In genomic region chr1:45930258-45931150, GRCh38 we compare ENCODE assay signal across 31 cellular contexts.
DNase-seq lines count a peak whose midpoint lies in the region; ATAC-seq, FAIRE-seq and TF ChIP-seq lines count a peak whose summit lies in the region.
"Had no signal": no experiment of that assay in that cellular context is flagged by ENCODE, and none has a peak within 500 bp of the region (broad histone marks: within the 10 kb centered on the region; RNA-seq: fewer than 3 reads in every experiment).

No MANE protein-coding gene starts in this region.

- CTCF ChIA-PET in GM12878 (lab: Yijun Ruan, JAX) = interaction anchor here (0.5 kb wide), 1 partner anchor 197 kb away, joined by 4 read pairs; no protein-coding TSS in a partner anchor

- H3K79me1 ChIP-seq in mesendoderm (ENCODE audit: low read length) = no peaks in the 10 kb centered on the region

- TF ChIP-seq POLR2A in GM12878 (IDR thresholded peaks at IDR 0.05; ENCODE audit: low read depth, low read length) = no peak
- no peak for TF ChIP-seq POLR2A in breast epithelium (IDR thresholded peaks at IDR 0.05)

- no peak overlapping the region for H2BK15ac ChIP-seq in mesendoderm (replicated peaks; ENCODE audit: low read depth)

- TF ChIP-seq RAD21 in GM12878 (IDR thresholded peaks at IDR 0.05; ENCODE audit: insufficient read depth, low read depth, low read length) = no peak

- no peaks in the 10 kb centered on the region for H4K20me1 ChIP-seq in GM12878 (ENCODE audit: control insufficient read depth, insufficient read depth)

- H3K27ac Mint-ChIP-seq in HFFc6 = peak overlapping the region; percentile 93
- H3K27ac Mint-ChIP-seq: activated CD4-positive, alpha-beta memory T cell treated with anti-CD3 and anti-CD28 coated beads for 36 hours; activated naive CD8-positive, alpha-beta T cell treated with anti-CD3 and anti-CD28 coated beads, Interleukin-2, amount 50 U/mL, for 24 hours had no signal

- intact Hi-C loops in GM12878 (cut with micrococcal nuclease; ENCODE audit: unreplicated experiment) = no loop called here
- intact Hi-C loops in breast epithelium (cut with DNase I; ENCODE audit: low total_unique reads) = no loop called here

- peak overlapping the region; percentile 36; the same call in 1 of the 2 replicates for H3K4me3 Mint-ChIP-seq in HFFc6
- H3K4me3 Mint-ChIP-seq: activated CD4-positive, alpha-beta memory T cell treated with anti-CD3 and anti-CD28 coated beads for 36 hours; activated naive CD8-positive, alpha-beta T cell treated with anti-CD3 and anti-CD28 coated beads, Interleukin-2, amount 50 U/mL, for 24 hours; CD4-positive, alpha-beta memory T cell; neural crest cell had no signal

- no peak for FAIRE-seq in GM12878 (lab: Jason Lieb, UNC)
- FAIRE-seq: small intestine had no signal

- H3K27me3 ChIP-seq in ACC112 (ENCODE audit: insufficient read depth, low read length) (no peaks in the 10 kb centered on the region), GM12878 (replicated peaks in 1 of 2; ENCODE audit: control insufficient read depth in 2 of 2, insufficient read depth in 2 of 2, low read length in 1 of 2) (no peaks in the 10 kb centered on the region), mesendoderm (ENCODE audit: insufficient read depth, low read length, poor library complexity) (no peaks in the 10 kb centered on the region), breast epithelium (no peaks in the 10 kb centered on the region)
- H3K27me3 ChIP-seq: esophagus squamous epithelium, gastroesophageal sphincter, ovary, suprapubic skin had no signal

- H3K4me2 ChIP-seq in GM12878 (ENCODE audit: control insufficient read depth, insufficient read depth) (no peak overlapping the region), mesendoderm (ENCODE audit: low read length) (no peak overlapping the region)

- no peak for TF ChIP-seq EP300 in GM12878 (IDR thresholded peaks at IDR 0.05; ENCODE audit: borderline replicate concordance in 1 of 2, control insufficient read depth in 1 of 2, low read depth in 2 of 2, low read length in 2 of 2)

- RAD21 ChIA-PET in GM12878 (lab: Charles Lee; ENCODE audit: unreplicated experiment) = no interaction called here

- H3K9ac ChIP-seq in GM12878 (ENCODE audit: control insufficient read depth, insufficient read depth, low read length) (no peak overlapping the region), mesendoderm (ENCODE audit: low read length) (no peak overlapping the region)

- no peak overlapping the region for H2BK120ac ChIP-seq in mesendoderm (ENCODE audit: low read depth, low read length)

- H3K36me3 ChIP-seq in ACC112 (ENCODE audit: insufficient read depth, low read length) (no peaks in the 10 kb centered on the region), GM12878 (ENCODE audit: control insufficient read depth in 2 of 2, insufficient read depth in 2 of 2, low read length in 1 of 2) (no peaks in the 10 kb centered on the region), mesendoderm (ENCODE audit: control insufficient read depth, insufficient read depth, low read length) (no peaks in the 10 kb centered on the region), breast epithelium (no peaks in the 10 kb centered on the region)
- H3K36me3 ChIP-seq: esophagus squamous epithelium, gastroesophageal sphincter, ovary, suprapubic skin had no signal

- SMC1A ChIA-PET in GM12878 (lab: Charles Lee; ENCODE audit: uncharacterized antibody, unreplicated experiment) = interaction anchor here (0.7 to 2.4 kb wide), 3 partner anchors 11 to 59 kb away, joined by 3 to 5 read pairs (median 3); no protein-coding TSS in a partner anchor

- peak overlapping the region; percentile 61 for H2BK5ac ChIP-seq in mesendoderm (ENCODE audit: low read length)

- peaks cover 48% of the 10 kb centered on the region for H3K4me1 Mint-ChIP-seq in HFFc6 (ENCODE audit: low read depth)

- DNase-seq in HFFc6 = no peak
- no peak for DNase-seq in GM12878 (ENCODE audit: low read depth, low spot score)
- DNase-seq in mesendoderm = no peak
- DNase-seq in stimulated activated CD4-positive, alpha-beta T cell treated with anti-CD3 and anti-CD28 coated beads, Interleukin-2, amount 100 ng/mL, for 24 hours = no peak
- DNase-seq in breast epithelium (ENCODE audit: low spot score in 2 of 2) = no peak
- DNase-seq: activated CD4-positive, alpha-beta memory T cell treated with anti-CD3 and anti-CD28 coated beads for 36 hours; activated CD4-positive, CD25-positive, alpha-beta regulatory T cell treated with anti-CD3 and anti-CD28 coated beads, Interleukin-2, amount 50 U/mL, for 72 hours; activated naive CD4-positive, alpha-beta T cell; activated naive CD8-positive, alpha-beta T cell treated with anti-CD3 and anti-CD28 coated beads, Interleukin-2, amount 50 U/mL, for 24 hours; CD4-positive, alpha-beta memory T cell; central memory CD4-positive, alpha-beta T cell; DMS 273 treated with DMSO at 0.1 percent for 48 hours; EL; esophagus squamous epithelium; hippocampal formation; immature natural killer cell; KG1; left cardiac atrium; NCI-H1092 treated with DMSO at 0.1 percent for 48 hours; NCI-H187; NCI-H510A treated with DMSO at 0.1 percent for 48 hours; ovary; small intestine; stimulated activated naive CD4-positive, alpha-beta T cell treated with Interleukin-2 at 50 U/mL for 16 hours had no signal

- H3K27ac ChIP-seq in ACC112 (ENCODE audit: low read depth, low read length) = peak overlapping the region; percentile 68; the same call in 1 of the 2 replicates
- no peak overlapping the region for H3K27ac ChIP-seq in GM12878 (ENCODE audit: control insufficient read depth, insufficient read depth)
- H3K27ac ChIP-seq in mesendoderm (ENCODE audit: low read depth, low read length) = peak overlapping the region; percentile 85
- H3K27ac ChIP-seq in breast epithelium = no peak overlapping the region
- H3K27ac ChIP-seq: SK-N-MC, suprapubic skin had no signal

- H3K4ac ChIP-seq in mesendoderm (ENCODE audit: low read depth, low read length) = peak overlapping the region; percentile 97

- H2AK5ac ChIP-seq in mesendoderm (ENCODE audit: low read length) = peak overlapping the region; percentile 37

- in situ Hi-C loops in GM12878 (cut with MboI) = no loop called here

- H3K9me3 ChIP-seq in GM12878 (replicated peaks; ENCODE audit: control insufficient read depth, insufficient read depth, low read length) (no peaks in the 10 kb centered on the region; the same call in 2 of the 3 replicates), breast epithelium (no peaks in the 10 kb centered on the region)
- H3K9me3 ChIP-seq: esophagus squamous epithelium, gastroesophageal sphincter, ovary, suprapubic skin had no signal

- H3K56ac ChIP-seq in mesendoderm (ENCODE audit: low read length) = peak overlapping the region; percentile 68

- peaks cover 10% of the 10 kb centered on the region for H3K36me3 Mint-ChIP-seq in HFFc6 (ENCODE audit: low read depth)
- H3K36me3 Mint-ChIP-seq: activated CD4-positive, alpha-beta memory T cell treated with anti-CD3 and anti-CD28 coated beads for 36 hours; CD4-positive, alpha-beta memory T cell; immature natural killer cell had no signal

- ATAC-seq in GM12878 (no peak), HG02759 (IDR thresholded peaks at IDR 0.05; ENCODE audit: unreplicated experiment) (no peak), HG03095 (IDR thresholded peaks at IDR 0.05; ENCODE audit: unreplicated experiment) (no peak)
- ATAC-seq: activated naive CD8-positive, alpha-beta T cell treated with anti-CD3 and anti-CD28 coated beads, Interleukin-2, amount 50 U/mL, for 24 hours; gastroesophageal sphincter; left cardiac atrium had no signal

- H3K79me2 ChIP-seq in ACC112 (ENCODE audit: control insufficient read depth, insufficient read depth, low read length, unreplicated experiment) = peaks cover 2% of the 10 kb centered on the region
- no peaks in the 10 kb centered on the region for H3K79me2 ChIP-seq in GM12878 (ENCODE audit: control insufficient read depth, insufficient read depth, low read length)
- no peaks in the 10 kb centered on the region for H3K79me2 ChIP-seq in mesendoderm (ENCODE audit: control insufficient read depth, insufficient read depth, low read length)

- H4K8ac ChIP-seq in mesendoderm (ENCODE audit: low read depth, low read length) = no peak overlapping the region

- WGBS in GM12878 (ENCODE audit: insufficient coverage, insufficient replicate concordance, low lambda C conversion rate, missing lambda C conversion rate) = 93% methylated on average over 7 of the region's 7 CpGs
- no CpG with 5 or more reads among the region's 7 CpGs for WGBS in mesendoderm (ENCODE audit: extremely low coverage, insufficient coverage, low lambda C conversion rate)

- H3K18ac ChIP-seq in mesendoderm (ENCODE audit: low read length) = peak overlapping the region; percentile 97

- no peak overlapping the region for H4K5ac ChIP-seq in mesendoderm (ENCODE audit: low read length)

- TF ChIP-seq CTCF in HFFc6 (IDR thresholded peaks at IDR 0.05) = no peak
- TF ChIP-seq CTCF in GM12878 (IDR thresholded peaks at IDR 0.05 in 2 of 3, conservative IDR thresholded peaks at IDR 0.05 in 1 of 3; ENCODE audit: control insufficient read depth in 2 of 3, extremely low read depth in 1 of 3, insufficient read depth in 1 of 3, low read depth in 3 of 3, low read length in 3 of 3) = no peak
- TF ChIP-seq CTCF in breast epithelium (IDR thresholded peaks at IDR 0.05) = no peak

- H3K4me3 ChIP-seq in ACC112 (ENCODE audit: low read depth, low read length) (no peak overlapping the region), GM12878 (no peak overlapping the region), mesendoderm (ENCODE audit: low read length) (no peak overlapping the region), breast epithelium (no peak overlapping the region)
- H3K4me3 ChIP-seq: esophagus squamous epithelium, gastroesophageal sphincter, ovary, SK-N-MC, suprapubic skin had no signal

- peaks cover 22% of the 10 kb centered on the region for H3K4me1 ChIP-seq in ACC112 (ENCODE audit: control insufficient read depth, insufficient read depth, low read length, unreplicated experiment)
- H3K4me1 ChIP-seq in GM12878 (ENCODE audit: control insufficient read depth, insufficient read depth, low read length) = peaks cover 20% of the 10 kb centered on the region
- peaks cover 18% of the 10 kb centered on the region for H3K4me1 ChIP-seq in mesendoderm (ENCODE audit: control insufficient read depth, low read depth, low read length)
- H3K4me1 ChIP-seq in breast epithelium = no peaks in the 10 kb centered on the region
- H3K4me1 ChIP-seq: suprapubic skin had no signal

- H2AFZ ChIP-seq in ACC112 (ENCODE audit: low read length, unreplicated experiment) (no peak overlapping the region), GM12878 (ENCODE audit: control insufficient read depth, low read depth, low read length) (no peak overlapping the region)

- H3K27me3 Mint-ChIP-seq in HFFc6 (ENCODE audit: insufficient read depth) = no peaks in the 10 kb centered on the region
- H3K27me3 Mint-ChIP-seq: activated CD4-positive, alpha-beta memory T cell treated with anti-CD3 and anti-CD28 coated beads for 36 hours; activated naive CD8-positive, alpha-beta T cell treated with anti-CD3 and anti-CD28 coated beads, Interleukin-2, amount 50 U/mL, for 24 hours; CD4-positive, alpha-beta memory T cell had no signal

- POLR2A ChIA-PET in GM12878 (lab: Charles Lee) = no interaction called here

- no peaks in the 10 kb centered on the region for H3K9me3 Mint-ChIP-seq in HFFc6
- H3K9me3 Mint-ChIP-seq: activated CD4-positive, alpha-beta memory T cell treated with anti-CD3 and anti-CD28 coated beads for 36 hours; activated naive CD8-positive, alpha-beta T cell treated with anti-CD3 and anti-CD28 coated beads, Interleukin-2, amount 50 U/mL, for 24 hours; CD4-positive, alpha-beta memory T cell; immature natural killer cell; neural crest cell had no signal

- no TSS peak for BruUV-seq in GM12878 (replicated peaks; lab: Mats Ljungman, UMichigan)

- H3K23ac ChIP-seq in mesendoderm (ENCODE audit: low read length) = no peak overlapping the region

Comparison
In these comparisons a context has a peak if more than half of its experiments do, and no peak if none do; other contexts are left out.
1. H3K27ac ChIP-seq: peak in ACC112 (single experiment) and mesendoderm (single experiment); none in GM12878 (single experiment) and breast epithelium (0 of 2).